In the genomic region with DNA sequence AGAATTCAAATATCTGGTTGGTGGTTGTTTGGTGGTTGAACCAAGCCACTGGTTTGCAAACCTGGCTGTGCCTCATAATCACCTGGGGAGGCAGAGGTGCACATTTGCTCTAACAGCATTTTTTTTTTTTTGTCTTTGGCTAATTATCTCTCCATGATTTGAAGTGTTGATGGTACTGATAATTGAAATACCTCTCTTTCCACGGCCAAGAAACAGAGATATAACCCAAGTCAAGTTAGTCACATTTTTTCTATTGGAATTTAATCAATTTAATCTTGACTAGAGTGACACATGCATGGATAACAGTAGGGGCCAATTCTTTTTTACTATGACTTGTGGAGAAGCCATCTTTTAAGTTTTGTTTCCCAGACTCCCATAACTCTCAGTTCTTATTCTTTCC, we compare ENCODE assay signal across 28 cellular contexts.
"Had no signal": no experiment of that assay in that cellular context is flagged by ENCODE, and none has a peak within 500 bp of the region (broad histone marks: within the 10 kb centered on the region; RNA-seq: fewer than 3 reads in every experiment).

No MANE protein-coding gene starts in this region.

- H3K9me3 ChIP-seq: neutrophil, ovary, psoas muscle, right lobe of liver, sigmoid colon, spleen, suprapubic skin, testis, tibial artery, transverse colon, upper lobe of left lung, vagina had no signal

- H3K27me3 ChIP-seq: neutrophil, ovary, right lobe of liver, sigmoid colon, spleen, suprapubic skin, testis, tibial artery, transverse colon, upper lobe of left lung, vagina had no signal

- H2AFZ ChIP-seq: parathyroid adenoma had no signal

- H3K4me1 ChIP-seq: parathyroid adenoma, psoas muscle, right lobe of liver, sigmoid colon, spleen, suprapubic skin, testis, tibial artery, transverse colon, upper lobe of left lung, vagina had no signal

- H3K4me3 ChIP-seq: ovary, psoas muscle, right lobe of liver, sigmoid colon, spleen, suprapubic skin, testis, tibial artery, transverse colon, upper lobe of left lung, vagina had no signal

- H3K79me2 ChIP-seq: parathyroid adenoma had no signal

- H3K9ac ChIP-seq: parathyroid adenoma had no signal

- H3K36me3 ChIP-seq: neutrophil, ovary, right lobe of liver, sigmoid colon, spleen, suprapubic skin, transverse colon, upper lobe of left lung, vagina had no signal

- H3K27ac ChIP-seq: neutrophil, ovary, parathyroid adenoma, psoas muscle, right lobe of liver, sigmoid colon, spleen, suprapubic skin, testis, tibial artery, transverse colon, upper lobe of left lung, vagina had no signal

- DNase-seq: naive thymus-derived CD8-positive, alpha-beta T cell; nephron progenitor cell; nucleus accumbens; ovary; posterior cingulate gyrus; psoas muscle; right cardiac atrium; right lobe of liver; sigmoid colon; small intestine; spleen; stimulated activated CD4-positive, alpha-beta T cell treated with anti-CD3 and anti-CD28 coated beads, Interleukin-12 subunit alpha, Interleukin-12 subunit beta, amount 100 ng/mL, for 4 hours; stimulated activated CD4-positive, alpha-beta T cell treated with anti-CD3 and anti-CD28 coated beads, Interleukin-1b, Interleukin-23, amount 100 ng/mL, for 48 hours; stimulated activated CD4-positive, alpha-beta T cell treated with anti-CD3 and anti-CD28 coated beads, Interleukin-4, amount 100 ng/mL, for 1 hour; stimulated activated CD4-positive, alpha-beta T cell treated with anti-CD3 and anti-CD28 coated beads, Interleukin-4, amount 100 ng/mL, for 4 hours; stimulated activated CD8-positive, alpha-beta memory T cell treated with anti-CD3 and anti-CD28 coated beads, Interleukin-4, amount 100 ng/mL, for 48 hours; stimulated activated naive CD4-positive, alpha-beta T cell; stimulated activated naive CD8-positive, alpha-beta T cell treated with anti-CD3 and anti-CD28 coated beads, Interleukin-15, amount 100 ng/mL, for 72 hours; stimulated activated naive CD8-positive, alpha-beta T cell treated with anti-CD3 and anti-CD28 coated beads, Interleukin-15, Interleukin-2, amounts not matched to agents 100 U/mL and 50 U/mL, for 24 hours; substantia nigra; testis; tibial artery; transverse colon; upper lobe of left lung had no signal
